13 cellular contexts compared by ENCODE assay signal in genomic region chr10:79623663-79624062, GRCh38. TPM values are rescaled to one million over a fixed set of nuclear protein-coding genes. Genes with fewer than 3 reads are reported as not detected.
"Had no signal": no experiment of that assay in that cellular context is flagged by ENCODE, and none has a peak within 500 bp of the region (broad histone marks: within the 10 kb centered on the region; RNA-seq: fewer than 3 reads in every experiment).

No MANE protein-coding gene starts in this region.

RNA-seq across cellular contexts. Expression of gene SFTPA1, which starts 12.9 kb away (rescaled TPM):
- total RNA-seq: activated naive CD4-positive, alpha-beta T cell treated with anti-CD3 and anti-CD28 coated beads for 36 hours; activated naive CD4-positive, alpha-beta T cell treated with anti-CD3 and anti-CD28 coated beads, Interleukin-2, amount 50 U/mL, for 72 hours; activated naive CD8-positive, alpha-beta T cell treated with anti-CD3 and anti-CD28 coated beads for 36 hours; activated naive CD8-positive, alpha-beta T cell treated with anti-CD3 and anti-CD28 coated beads, Interleukin-2, amount 10 ng/mL, durations not matched to agents 7 days and 5 days; activated T-cell treated with anti-CD3 and anti-CD28 coated beads, Interleukin-2, amount 50 U/mL, for 72 hours; activated T-helper 1 cell treated with anti-CD3 and anti-CD28 coated beads, Interleukin-12 subunit alpha, Interleukin-12 subunit beta, Interleukin-2, Interleukin-4 antibody, amounts not matched to agents 30 ng/mL and 10 ng/mL and 1 ng/mL, durations not matched to agents 14 hours and 24 hours and 36 hours; activated T-helper 2 cell treated with anti-CD3 and anti-CD28 coated beads, Interferon-gamma antibody, Interleukin-2, Interleukin-4, amounts not matched to agents 10 μg/mL and 5 μg/mL and 100 μg/mL, durations not matched to agents 14 hours and 24 hours and 36 hours; ascending aorta; astrocyte; breast epithelium; bronchial epithelial cell; cardiac muscle cell; chondrocyte had no signal
- polyA plus RNA-seq: cardiac muscle cell had no signal
